17 cellular contexts compared by ENCODE assay signal in genomic region chr6:113651120-113651519, GRCh38.
DNase-seq lines count a peak whose midpoint lies in the region; ATAC-seq and TF ChIP-seq lines count a peak whose summit lies in the region.
"Had no signal": no experiment of that assay in that cellular context is flagged by ENCODE, and none has a peak within 500 bp of the region (broad histone marks: within the 10 kb centered on the region; RNA-seq: fewer than 3 reads in every experiment).

No MANE protein-coding gene starts in this region.

- peaks cover 4% of the 10 kb centered on the region for H3K27me3 Mint-ChIP-seq in activated CD4-positive, alpha-beta T cell treated with anti-CD3 and anti-CD28 coated beads, Interleukin-2, amount 10 ng/mL, durations not matched to agents 24 days and 14 days

- no peak overlapping the region for H3K4me3 ChIP-seq in esophagus squamous epithelium
- no peak overlapping the region for H3K4me3 ChIP-seq in smooth muscle cell
- no peak overlapping the region for H3K4me3 ChIP-seq in lower lobe of right lung
- H3K4me3 ChIP-seq: gastroesophageal sphincter, tibial artery had no signal

- H3K9ac ChIP-seq in smooth muscle cell (ENCODE audit: low read depth): no peak overlapping the region

- ATAC-seq in HG02610 (IDR thresholded peaks at IDR 0.05; ENCODE audit: unreplicated experiment) (peak; percentile 28), HG02763 (IDR thresholded peaks at IDR 0.05; ENCODE audit: unreplicated experiment) (no peak), lower lobe of right lung (no peak)
- ATAC-seq: gastroesophageal sphincter had no signal

- TF ChIP-seq POLR2A in esophagus squamous epithelium (IDR thresholded peaks at IDR 0.05): no peak

- H3K27ac ChIP-seq in esophagus squamous epithelium: peak overlapping the region; percentile 64 to 86 (median 74)
- no peak overlapping the region for H3K27ac ChIP-seq in smooth muscle cell (ENCODE audit: low read depth)
- no peak overlapping the region for H3K27ac ChIP-seq in lower lobe of right lung
- H3K27ac ChIP-seq: gastroesophageal sphincter, tibial artery had no signal

- DNase-seq in Ammon's horn (ENCODE audit: low spot score): peak; percentile 82
- no peak for DNase-seq in esophagus squamous epithelium (lab: John Stamatoyannopoulos, UW)
- DNase-seq in mucosa of gallbladder (ENCODE audit: low spot score): peak; percentile 26
- no peak for DNase-seq in activated CD4-positive, alpha-beta T cell treated with anti-CD3 and anti-CD28 coated beads, Interleukin-2, amount 10 ng/mL, durations not matched to agents 24 days and 14 days
- no peak for DNase-seq in smooth muscle cell (lab: John Stamatoyannopoulos, UW; ENCODE audit: unreplicated experiment)
- no peak for DNase-seq in lower lobe of right lung
- DNase-seq: activated CD4-positive, alpha-beta T cell treated with anti-CD3 and anti-CD28 coated beads, Interleukin-2, amount 50 U/mL, for 1 hour; activated T-cell treated with anti-CD3 and anti-CD28 coated beads, Interleukin-2, amount 50 U/mL, for 24 hours; GOT3; NCI-H2107; NCI-H82; stimulated activated CD4-positive, alpha-beta T cell treated with anti-CD3 and anti-CD28 coated beads, Interleukin-1b, Interleukin-23, amount 100 ng/mL, for 48 hours; tibial artery had no signal

- no peak overlapping the region for H3K4me3 Mint-ChIP-seq in activated CD4-positive, alpha-beta T cell treated with anti-CD3 and anti-CD28 coated beads, Interleukin-2, amount 10 ng/mL, durations not matched to agents 24 days and 14 days
- H3K4me3 Mint-ChIP-seq: activated T-cell treated with anti-CD3 and anti-CD28 coated beads, Interleukin-2, amount 50 U/mL, for 24 hours; central memory CD8-positive, alpha-beta T cell had no signal

- no peaks in the 10 kb centered on the region for H3K36me3 Mint-ChIP-seq in activated CD4-positive, alpha-beta T cell treated with anti-CD3 and anti-CD28 coated beads, Interleukin-2, amount 10 ng/mL, durations not matched to agents 24 days and 14 days (ENCODE audit: low read depth)

- peaks cover 11% of the 10 kb centered on the region for H3F3A ChIP-seq in smooth muscle cell (ENCODE audit: low read depth)

- WGBS in esophagus squamous epithelium, 2 donors: 36 to 46% methylated on average over 3 to 4 of the region's 4 CpGs
- 55% methylated on average over 4 of the region's 4 CpGs for WGBS in smooth muscle cell (ENCODE audit: low lambda C conversion rate)

- no peak for TF ChIP-seq CTCF in esophagus squamous epithelium (IDR thresholded peaks at IDR 0.05)
- no peak for TF ChIP-seq CTCF in smooth muscle cell (IDR thresholded peaks at IDR 0.05; ENCODE audit: borderline replicate concordance, insufficient read depth, poor library complexity, severe bottlenecking)
- TF ChIP-seq CTCF in lower lobe of right lung (IDR thresholded peaks at IDR 0.05): no peak

- H3K27me3 ChIP-seq in esophagus squamous epithelium: no peaks in the 10 kb centered on the region
- no peaks in the 10 kb centered on the region for H3K27me3 ChIP-seq in smooth muscle cell (ENCODE audit: low read depth)
- no peaks in the 10 kb centered on the region for H3K27me3 ChIP-seq in lower lobe of right lung (ENCODE audit: low read depth)
- H3K27me3 ChIP-seq: gastroesophageal sphincter, tibial artery had no signal

- no peak overlapping the region for H2AFZ ChIP-seq in smooth muscle cell (ENCODE audit: low read depth)

- intact Hi-C loops in esophagus squamous epithelium (cut with DNase I): no loop called here
- intact Hi-C loops in activated CD4-positive, alpha-beta T cell treated with anti-CD3 and anti-CD28 coated beads, Interleukin-2, amount 10 ng/mL, durations not matched to agents 24 days and 14 days (cut with micrococcal nuclease): no loop called here
- intact Hi-C loops in lower lobe of right lung (cut with DNase I): no loop called here

- no peak overlapping the region for H3K27ac Mint-ChIP-seq in activated CD4-positive, alpha-beta T cell treated with anti-CD3 and anti-CD28 coated beads, Interleukin-2, amount 10 ng/mL, durations not matched to agents 24 days and 14 days
- H3K27ac Mint-ChIP-seq: activated T-cell treated with anti-CD3 and anti-CD28 coated beads, Interleukin-2, amount 50 U/mL, for 24 hours had no signal

- no peaks in the 10 kb centered on the region for H3K4me1 Mint-ChIP-seq in activated CD4-positive, alpha-beta T cell treated with anti-CD3 and anti-CD28 coated beads, Interleukin-2, amount 10 ng/mL, durations not matched to agents 24 days and 14 days
- H3K4me1 Mint-ChIP-seq: central memory CD8-positive, alpha-beta T cell had no signal

- H3K79me2 ChIP-seq in smooth muscle cell (ENCODE audit: low read depth): no peaks in the 10 kb centered on the region

- H3K9me3 ChIP-seq in esophagus squamous epithelium (no peaks in the 10 kb centered on the region), smooth muscle cell (replicated peaks; ENCODE audit: low read depth) (no peaks in the 10 kb centered on the region), lower lobe of right lung (no peaks in the 10 kb centered on the region)
- H3K9me3 ChIP-seq: gastroesophageal sphincter, tibial artery had no signal

- peaks cover 9 to 90% (median 18%) of the 10 kb centered on the region in 3 donors for H3K4me1 ChIP-seq in esophagus squamous epithelium
- H3K4me1 ChIP-seq in smooth muscle cell (ENCODE audit: low read depth): peaks cover 8% of the 10 kb centered on the region
- no peaks in the 10 kb centered on the region for H3K4me1 ChIP-seq in lower lobe of right lung

- no peak overlapping the region for H3K4me2 ChIP-seq in smooth muscle cell

- H3K36me3 ChIP-seq in esophagus squamous epithelium (no peaks in the 10 kb centered on the region), smooth muscle cell (ENCODE audit: low read depth) (no peaks in the 10 kb centered on the region), lower lobe of right lung (no peaks in the 10 kb centered on the region)
- H3K36me3 ChIP-seq: gastroesophageal sphincter, tibial artery had no signal

- H3K9me3 Mint-ChIP-seq in activated CD4-positive, alpha-beta T cell treated with anti-CD3 and anti-CD28 coated beads, Interleukin-2, amount 10 ng/mL, durations not matched to agents 24 days and 14 days: no peaks in the 10 kb centered on the region
- H3K9me3 Mint-ChIP-seq: activated T-cell treated with anti-CD3 and anti-CD28 coated beads, Interleukin-2, amount 50 U/mL, for 24 hours; central memory CD8-positive, alpha-beta T cell had no signal

- H4K20me1 ChIP-seq in smooth muscle cell (ENCODE audit: low read depth): no peaks in the 10 kb centered on the region

Comparison
In these comparisons a context has a peak if more than half of its experiments do, and no peak if none do; other contexts are left out.
1. DNase-seq: peak in Ammon's horn (single experiment) and mucosa of gallbladder (single experiment); none in esophagus squamous epithelium (single experiment), activated CD4-positive, alpha-beta T cell treated with anti-CD3 and anti-CD28 coated beads, Interleukin-2, amount 10 ng/mL, durations not matched to agents 24 days and 14 days (single experiment), smooth muscle cell (single experiment) and lower lobe of right lung (single experiment).
2. H3K27ac ChIP-seq: peak in esophagus squamous epithelium (4 of 4); none in smooth muscle cell (single experiment) and lower lobe of right lung (single experiment).